ENCODE assay signal across 14 cellular contexts in genomic region chr1:10824821-10825540, GRCh38. TPM values are rescaled to one million over a fixed set of nuclear protein-coding genes. Genes with fewer than 3 reads are reported as not detected.
DNase-seq lines count a peak whose midpoint lies in the region; TF ChIP-seq lines count a peak whose summit lies in the region.
"Had no signal": no experiment of that assay in that cellular context is flagged by ENCODE, and none has a peak within 500 bp of the region (broad histone marks: within the 10 kb centered on the region; RNA-seq: fewer than 3 reads in every experiment).

No MANE protein-coding gene starts in this region.

- H3K36me3 ChIP-seq in mesendoderm (ENCODE audit: control insufficient read depth, insufficient read depth, low read length), result no peaks in the 10 kb centered on the region
- H3K36me3 ChIP-seq: Peyer's patch had no signal

- CTCF ChIA-PET in Calu3 (lab: Charles Lee), result interaction anchor here (0.6 kb wide), 1 partner anchor 63 kb away, joined by 4 read pairs; no protein-coding TSS in a partner anchor

- H4K8ac ChIP-seq in mesendoderm (ENCODE audit: low read depth, low read length), result no peak overlapping the region

- H3K27ac Mint-ChIP-seq in Calu3 (ENCODE audit: unreplicated experiment), result no peak overlapping the region
- H3K27ac Mint-ChIP-seq: activated CD4-positive, alpha-beta T cell treated with anti-CD3 and anti-CD28 coated beads, Interleukin-2, amount 10 ng/mL, durations not matched to agents 24 days and 14 days; activated naive CD8-positive, alpha-beta T cell treated with anti-CD3 and anti-CD28 coated beads, Interleukin-2, amount 50 U/mL, for 24 hours had no signal

- H3K4ac ChIP-seq in mesendoderm (ENCODE audit: low read depth, low read length), result no peak overlapping the region

- BruUV-seq in Calu3 (replicated peaks; lab: Mats Ljungman, UMichigan), result no TSS peak

- H3K56ac ChIP-seq in mesendoderm (ENCODE audit: low read length), result no peak overlapping the region

- no peaks in the 10 kb centered on the region for H3K79me1 ChIP-seq in mesendoderm (ENCODE audit: low read length)

- H2BK120ac ChIP-seq in mesendoderm (ENCODE audit: low read depth, low read length), result no peak overlapping the region

- peaks cover 57% of the 10 kb centered on the region for H3K27me3 Mint-ChIP-seq in Calu3 (ENCODE audit: unreplicated experiment)

- no peak overlapping the region for H3K4me2 ChIP-seq in mesendoderm (ENCODE audit: low read length)

- TF ChIP-seq CTCF in choroid plexus epithelial cell (conservative IDR thresholded peaks at IDR 0.05; ENCODE audit: low read depth, low read length), result no peak
- TF ChIP-seq CTCF in Calu3 (IDR thresholded peaks at IDR 0.05; ENCODE audit: unreplicated experiment), result no peak

- WGBS in mesendoderm (ENCODE audit: extremely low coverage, insufficient coverage, low lambda C conversion rate), result no CpG with 5 or more reads among the region's 19 CpGs

- H3K9me3 Mint-ChIP-seq in Calu3 (ENCODE audit: low read depth, unreplicated experiment), result no peaks in the 10 kb centered on the region
- H3K9me3 Mint-ChIP-seq: activated CD4-positive, alpha-beta T cell treated with anti-CD3 and anti-CD28 coated beads, Interleukin-2, amount 10 ng/mL, durations not matched to agents 24 days and 14 days; activated naive CD8-positive, alpha-beta T cell treated with anti-CD3 and anti-CD28 coated beads, Interleukin-2, amount 50 U/mL, for 24 hours; CD8-positive, alpha-beta memory T cell had no signal

- H3K36me3 Mint-ChIP-seq in Calu3 (ENCODE audit: insufficient read depth, unreplicated experiment), result peaks cover 5% of the 10 kb centered on the region
- H3K36me3 Mint-ChIP-seq: CD8-positive, alpha-beta memory T cell had no signal

- no peak overlapping the region for H3K9ac ChIP-seq in mesendoderm (ENCODE audit: low read length)

- no peak overlapping the region for H2AK5ac ChIP-seq in mesendoderm (ENCODE audit: low read length)

- H2BK15ac ChIP-seq in mesendoderm (replicated peaks; ENCODE audit: low read depth), result no peak overlapping the region

- H3K4me3 Mint-ChIP-seq in Calu3 (ENCODE audit: low read depth, unreplicated experiment), result no peak overlapping the region
- H3K4me3 Mint-ChIP-seq: activated CD4-positive, alpha-beta T cell treated with anti-CD3 and anti-CD28 coated beads, Interleukin-2, amount 10 ng/mL, durations not matched to agents 24 days and 14 days; activated naive CD8-positive, alpha-beta T cell treated with anti-CD3 and anti-CD28 coated beads, Interleukin-2, amount 50 U/mL, for 24 hours; CD8-positive, alpha-beta memory T cell had no signal

- H4K5ac ChIP-seq in mesendoderm (ENCODE audit: low read length), result no peak overlapping the region

- intact Hi-C loops in Calu3 (cut with micrococcal nuclease; ENCODE audit: unreplicated experiment), result no loop called here

- DNase-seq in COLO668 (lab: John Stamatoyannopoulos, UW; ENCODE audit: unreplicated experiment) (peak; percentile 59), LHCN-M2 (ENCODE audit: low read depth) (peak; percentile 48), choroid plexus epithelial cell (ENCODE audit: low read depth) (peak; percentile 14), mesendoderm (peak; percentile 53), NCI-H2107 (lab: John Stamatoyannopoulos, UW) (no peak), Calu3 (no peak)
- DNase-seq in activated naive CD4-positive, alpha-beta T cell treated with Interleukin-2 at 50 U/mL for 16 hours, result no peak
- no peak for DNase-seq in stimulated activated CD4-positive, alpha-beta T cell treated with anti-CD3 and anti-CD28 coated beads, Interleukin-2, amount 100 ng/mL, for 24 hours
- DNase-seq: activated CD4-positive, alpha-beta T cell treated with anti-CD3 and anti-CD28 coated beads, Interleukin-2, amount 10 ng/mL, durations not matched to agents 24 days and 14 days; activated naive CD8-positive, alpha-beta T cell treated with anti-CD3 and anti-CD28 coated beads, Interleukin-2, amount 50 U/mL, for 24 hours; CD8-positive, alpha-beta memory T cell; foreskin melanocyte; NCI-H1694 treated with DMSO at 0.1 percent for 48 hours; Peyer's patch had no signal

- H3K18ac ChIP-seq in mesendoderm (ENCODE audit: low read length), result no peak overlapping the region

- H3K4me1 ChIP-seq in mesendoderm (ENCODE audit: control insufficient read depth, low read depth, low read length), result no peaks in the 10 kb centered on the region

- no peaks in the 10 kb centered on the region for H3K79me2 ChIP-seq in mesendoderm (ENCODE audit: control insufficient read depth, insufficient read depth, low read length)

- H3K27me3 ChIP-seq in mesendoderm (ENCODE audit: insufficient read depth, low read length, poor library complexity), result no peaks in the 10 kb centered on the region
- H3K27me3 ChIP-seq: Peyer's patch had no signal

- H3K4me3 ChIP-seq in choroid plexus epithelial cell (ENCODE audit: low read depth, low read length), result no peak overlapping the region
- no peak overlapping the region for H3K4me3 ChIP-seq in mesendoderm (ENCODE audit: low read length)
- H3K4me3 ChIP-seq: Peyer's patch had no signal

- H3K23ac ChIP-seq in mesendoderm (ENCODE audit: low read length), result no peak overlapping the region

- H2BK5ac ChIP-seq in mesendoderm (ENCODE audit: low read length), result no peak overlapping the region

- no peak overlapping the region for H3K27ac ChIP-seq in mesendoderm (ENCODE audit: low read depth, low read length)
- H3K27ac ChIP-seq: Peyer's patch had no signal

- H3K4me1 Mint-ChIP-seq in Calu3 (ENCODE audit: low read depth, unreplicated experiment), result no peaks in the 10 kb centered on the region
- H3K4me1 Mint-ChIP-seq: activated CD4-positive, alpha-beta T cell treated with anti-CD3 and anti-CD28 coated beads, Interleukin-2, amount 10 ng/mL, durations not matched to agents 24 days and 14 days; activated naive CD8-positive, alpha-beta T cell treated with anti-CD3 and anti-CD28 coated beads, Interleukin-2, amount 50 U/mL, for 24 hours; CD8-positive, alpha-beta memory T cell had no signal

RNA-seq across cellular contexts. Expression of gene CASZ1, which starts 28.5 kb away (rescaled TPM):
- total RNA-seq in LHCN-M2 (2014; rRNA removed) (0.11 and 0.26 TPM in 2 replicates), Calu3 (2022) (12.6 and 16.5 TPM in 2 replicates)
- polyA plus RNA-seq in LHCN-M2 (2012), result 0.28 TPM
- polyA plus RNA-seq in mesendoderm (2013, experiment 1 of 2), result 4.4 TPM
- polyA plus RNA-seq in mesendoderm (2013, experiment 2 of 2), result 5.1 TPM

Comparison
In these comparisons a context has a peak if more than half of its experiments do, and no peak if none do; other contexts are left out.
1. DNase-seq: peak in COLO668 (single experiment), LHCN-M2 (single experiment), choroid plexus epithelial cell (single experiment) and mesendoderm (single experiment); none in NCI-H2107 (single experiment), activated naive CD4-positive, alpha-beta T cell treated with Interleukin-2 at 50 U/mL for 16 hours (single experiment), Calu3 (single experiment) and stimulated activated CD4-positive, alpha-beta T cell treated with anti-CD3 and anti-CD28 coated beads, Interleukin-2, amount 100 ng/mL, for 24 hours (0 of 2).
2. RNA of gene CASZ1, which starts 28.5 kb away (total RNA-seq): 12.6 to 16.5 TPM in Calu3; 0.11 to 0.26 TPM in LHCN-M2; every median in the first group is over 10 times any median in the second.